Comparison of ENCODE assay signal across 1 cellular context in the genomic region with DNA sequence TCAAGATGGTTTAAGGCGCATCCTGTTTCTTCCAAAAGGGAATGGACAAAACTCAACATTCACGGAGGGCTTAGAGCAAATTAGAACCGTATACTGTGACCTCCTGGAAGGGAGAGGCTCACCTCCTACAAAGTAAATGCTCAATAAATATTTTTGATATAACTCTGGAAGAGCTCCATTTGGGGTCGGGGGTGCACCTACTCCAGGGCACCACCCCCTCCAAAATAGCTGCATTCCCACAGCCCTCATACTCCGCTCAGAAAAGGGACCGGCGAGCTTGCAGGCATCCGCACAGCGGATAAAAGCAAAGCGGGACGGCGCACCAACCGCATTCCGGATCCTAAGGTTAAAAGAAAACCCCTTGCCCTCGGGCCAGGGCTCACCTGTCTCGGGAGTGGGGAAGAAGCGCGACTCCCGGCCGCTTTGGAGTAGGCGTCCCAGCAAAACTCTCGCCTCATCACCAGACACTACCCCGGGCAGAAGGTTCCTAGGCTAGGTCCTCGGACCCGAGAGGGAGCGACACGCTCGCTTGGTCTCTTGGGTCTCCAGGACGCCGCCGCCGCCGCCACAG.
TF ChIP-seq lines count a peak whose summit lies in the region.

No MANE protein-coding gene starts in this region.

TF ChIP-seq in GM12878, 131 proteins besides CTCF, POLR2A, EP300 and RAD21:
- TF ChIP-seq NRF1 (conservative IDR thresholded peaks at IDR 0.05; ENCODE audit: low read depth, low read length) (no peak), SMAD1 (IDR thresholded peaks at IDR 0.05; ENCODE audit: low read depth, partially characterized antibody) (no peak), ASH2L (IDR thresholded peaks at IDR 0.05; ENCODE audit: borderline replicate concordance, low read depth) (no peak; the same call in 1 of the 2 replicates), KAT2A (conservative IDR thresholded peaks at IDR 0.05; ENCODE audit: control insufficient read depth, low read depth, low read length) (no peak), CEBPB (IDR thresholded peaks at IDR 0.05; ENCODE audit: borderline replicate concordance in 1 of 2, low read depth in 2 of 2, low read length in 2 of 2) (no peak), SMARCA5 (IDR thresholded peaks at IDR 0.05) (peak; percentile 73), ZZZ3 (IDR thresholded peaks at IDR 0.05; ENCODE audit: control insufficient read depth, insufficient read length, low read depth) (no peak), NR2F1 (conservative IDR thresholded peaks at IDR 0.05) (no peak; the same call in 1 of the 2 replicates), SMAD5 (IDR thresholded peaks at IDR 0.05; ENCODE audit: low read depth) (no peak), TCF3 (IDR thresholded peaks at IDR 0.05; ENCODE audit: borderline replicate concordance, insufficient read depth, low read depth, low read length) (no peak), ZNF217 (IDR thresholded peaks at IDR 0.05) (peak; percentile 58; the same call in 1 of the 2 replicates), MEF2B (IDR thresholded peaks at IDR 0.05; ENCODE audit: partially characterized antibody, poor library complexity, severe bottlenecking) (no peak), SUZ12 (IDR thresholded peaks at IDR 0.05; ENCODE audit: unreplicated experiment) (no peak), SUPT20H (IDR thresholded peaks at IDR 0.05; ENCODE audit: borderline replicate concordance, control insufficient read depth, low read depth, low read length) (no peak), FOS (IDR thresholded peaks at IDR 0.05; ENCODE audit: borderline replicate concordance, extremely low read depth, insufficient read length) (no peak), NFYA (IDR thresholded peaks at IDR 0.05; ENCODE audit: borderline replicate concordance, low read depth, low read length) (no peak), RUNX3 (IDR thresholded peaks at IDR 0.05; ENCODE audit: low read length) (0 out of 2 replicates have a peak, but pooled peaks have one; percentile 11), PAX8 (IDR thresholded peaks at IDR 0.05) (no peak), CHD2 (IDR thresholded peaks at IDR 0.05; ENCODE audit: borderline replicate concordance, low read depth, low read length) (no peak), SPI1 (IDR thresholded peaks at IDR 0.05; ENCODE audit: borderline replicate concordance, insufficient read depth, low read depth, low read length) (no peak), JUNB (IDR thresholded peaks at IDR 0.05) (no peak), NBN (IDR thresholded peaks at IDR 0.05) (no peak), MTA3 (IDR thresholded peaks at IDR 0.05; ENCODE audit: borderline replicate concordance, low read length) (no peak), YY1 (IDR thresholded peaks at IDR 0.05; ENCODE audit: low read depth, low read length) (no peak), STAT3 (IDR thresholded peaks at IDR 0.05; ENCODE audit: low read depth, low read length) (no peak), MYC (IDR thresholded peaks at IDR 0.05; ENCODE audit: insufficient read depth, insufficient read length, insufficient replicate concordance, low read length, severe bottlenecking) (no peak), LARP7 (IDR thresholded peaks at IDR 0.05) (peak; percentile 61), TCF7 (IDR thresholded peaks at IDR 0.05; ENCODE audit: borderline replicate concordance) (no peak), BACH1 (IDR thresholded peaks at IDR 0.05; ENCODE audit: borderline replicate concordance) (no peak; the same call in 1 of the 2 replicates), CBX5 (IDR thresholded peaks at IDR 0.05; ENCODE audit: low read depth) (0 out of 2 replicates have a peak, but pooled peaks have one; percentile 56), NR2C1 (IDR thresholded peaks at IDR 0.05) (no peak), MTA2 (IDR thresholded peaks at IDR 0.05; ENCODE audit: low read depth) (no peak), ZNF24 (IDR thresholded peaks at IDR 0.05) (peak; percentile 55; the same call in 1 of the 2 replicates)
- TF ChIP-seq, protein P1, sequence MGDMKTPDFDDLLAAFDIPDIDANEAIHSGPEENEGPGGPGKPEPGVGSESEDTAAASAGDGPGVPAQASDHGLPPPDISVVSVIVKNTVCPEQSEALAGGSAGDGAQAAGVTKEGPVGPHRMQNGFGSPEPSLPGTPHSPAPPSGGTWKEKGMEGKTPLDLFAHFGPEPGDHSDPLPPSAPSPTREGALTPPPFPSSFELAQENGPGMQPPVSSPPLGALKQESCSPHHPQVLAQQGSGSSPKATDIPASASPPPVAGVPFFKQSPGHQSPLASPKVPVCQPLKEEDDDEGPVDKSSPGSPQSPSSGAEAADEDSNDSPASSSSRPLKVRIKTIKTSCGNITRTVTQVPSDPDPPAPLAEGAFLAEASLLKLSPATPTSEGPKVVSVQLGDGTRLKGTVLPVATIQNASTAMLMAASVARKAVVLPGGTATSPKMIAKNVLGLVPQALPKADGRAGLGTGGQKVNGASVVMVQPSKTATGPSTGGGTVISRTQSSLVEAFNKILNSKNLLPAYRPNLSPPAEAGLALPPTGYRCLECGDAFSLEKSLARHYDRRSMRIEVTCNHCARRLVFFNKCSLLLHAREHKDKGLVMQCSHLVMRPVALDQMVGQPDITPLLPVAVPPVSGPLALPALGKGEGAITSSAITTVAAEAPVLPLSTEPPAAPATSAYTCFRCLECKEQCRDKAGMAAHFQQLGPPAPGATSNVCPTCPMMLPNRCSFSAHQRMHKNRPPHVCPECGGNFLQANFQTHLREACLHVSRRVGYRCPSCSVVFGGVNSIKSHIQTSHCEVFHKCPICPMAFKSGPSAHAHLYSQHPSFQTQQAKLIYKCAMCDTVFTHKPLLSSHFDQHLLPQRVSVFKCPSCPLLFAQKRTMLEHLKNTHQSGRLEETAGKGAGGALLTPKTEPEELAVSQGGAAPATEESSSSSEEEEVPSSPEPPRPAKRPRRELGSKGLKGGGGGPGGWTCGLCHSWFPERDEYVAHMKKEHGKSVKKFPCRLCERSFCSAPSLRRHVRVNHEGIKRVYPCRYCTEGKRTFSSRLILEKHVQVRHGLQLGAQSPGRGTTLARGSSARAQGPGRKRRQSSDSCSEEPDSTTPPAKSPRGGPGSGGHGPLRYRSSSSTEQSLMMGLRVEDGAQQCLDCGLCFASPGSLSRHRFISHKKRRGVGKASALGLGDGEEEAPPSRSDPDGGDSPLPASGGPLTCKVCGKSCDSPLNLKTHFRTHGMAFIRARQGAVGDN (IDR thresholded peaks at IDR 0.05) = peak; percentile 35; the same call in 1 of the 2 replicates
- TF ChIP-seq, protein P2, sequence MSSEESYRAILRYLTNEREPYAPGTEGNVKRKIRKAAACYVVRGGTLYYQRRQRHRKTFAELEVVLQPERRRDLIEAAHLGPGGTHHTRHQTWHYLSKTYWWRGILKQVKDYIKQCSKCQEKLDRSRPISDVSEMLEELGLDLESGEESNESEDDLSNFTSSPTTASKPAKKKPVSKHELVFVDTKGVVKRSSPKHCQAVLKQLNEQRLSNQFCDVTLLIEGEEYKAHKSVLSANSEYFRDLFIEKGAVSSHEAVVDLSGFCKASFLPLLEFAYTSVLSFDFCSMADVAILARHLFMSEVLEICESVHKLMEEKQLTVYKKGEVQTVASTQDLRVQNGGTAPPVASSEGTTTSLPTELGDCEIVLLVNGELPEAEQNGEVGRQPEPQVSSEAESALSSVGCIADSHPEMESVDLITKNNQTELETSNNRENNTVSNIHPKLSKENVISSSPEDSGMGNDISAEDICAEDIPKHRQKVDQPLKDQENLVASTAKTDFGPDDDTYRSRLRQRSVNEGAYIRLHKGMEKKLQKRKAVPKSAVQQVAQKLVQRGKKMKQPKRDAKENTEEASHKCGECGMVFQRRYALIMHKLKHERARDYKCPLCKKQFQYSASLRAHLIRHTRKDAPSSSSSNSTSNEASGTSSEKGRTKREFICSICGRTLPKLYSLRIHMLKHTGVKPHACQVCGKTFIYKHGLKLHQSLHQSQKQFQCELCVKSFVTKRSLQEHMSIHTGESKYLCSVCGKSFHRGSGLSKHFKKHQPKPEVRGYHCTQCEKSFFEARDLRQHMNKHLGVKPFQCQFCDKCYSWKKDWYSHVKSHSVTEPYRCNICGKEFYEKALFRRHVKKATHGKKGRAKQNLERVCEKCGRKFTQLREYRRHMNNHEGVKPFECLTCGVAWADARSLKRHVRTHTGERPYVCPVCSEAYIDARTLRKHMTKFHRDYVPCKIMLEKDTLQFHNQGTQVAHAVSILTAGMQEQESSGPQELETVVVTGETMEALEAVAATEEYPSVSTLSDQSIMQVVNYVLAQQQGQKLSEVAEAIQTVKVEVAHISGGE (CRISPR knock-in tag; IDR thresholded peaks at IDR 0.05) = peak; percentile 84
- TF ChIP-seq, protein P3, sequence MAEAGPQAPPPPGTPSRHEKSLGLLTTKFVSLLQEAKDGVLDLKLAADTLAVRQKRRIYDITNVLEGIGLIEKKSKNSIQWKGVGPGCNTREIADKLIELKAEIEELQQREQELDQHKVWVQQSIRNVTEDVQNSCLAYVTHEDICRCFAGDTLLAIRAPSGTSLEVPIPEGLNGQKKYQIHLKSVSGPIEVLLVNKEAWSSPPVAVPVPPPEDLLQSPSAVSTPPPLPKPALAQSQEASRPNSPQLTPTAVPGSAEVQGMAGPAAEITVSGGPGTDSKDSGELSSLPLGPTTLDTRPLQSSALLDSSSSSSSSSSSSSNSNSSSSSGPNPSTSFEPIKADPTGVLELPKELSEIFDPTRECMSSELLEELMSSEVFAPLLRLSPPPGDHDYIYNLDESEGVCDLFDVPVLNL (IDR thresholded peaks at IDR 0.05; ENCODE audit: low read depth, low read length) = no peak
- TF ChIP-seq, protein P4, sequence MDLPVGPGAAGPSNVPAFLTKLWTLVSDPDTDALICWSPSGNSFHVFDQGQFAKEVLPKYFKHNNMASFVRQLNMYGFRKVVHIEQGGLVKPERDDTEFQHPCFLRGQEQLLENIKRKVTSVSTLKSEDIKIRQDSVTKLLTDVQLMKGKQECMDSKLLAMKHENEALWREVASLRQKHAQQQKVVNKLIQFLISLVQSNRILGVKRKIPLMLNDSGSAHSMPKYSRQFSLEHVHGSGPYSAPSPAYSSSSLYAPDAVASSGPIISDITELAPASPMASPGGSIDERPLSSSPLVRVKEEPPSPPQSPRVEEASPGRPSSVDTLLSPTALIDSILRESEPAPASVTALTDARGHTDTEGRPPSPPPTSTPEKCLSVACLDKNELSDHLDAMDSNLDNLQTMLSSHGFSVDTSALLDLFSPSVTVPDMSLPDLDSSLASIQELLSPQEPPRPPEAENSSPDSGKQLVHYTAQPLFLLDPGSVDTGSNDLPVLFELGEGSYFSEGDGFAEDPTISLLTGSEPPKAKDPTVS (IDR thresholded peaks at IDR 0.05; ENCODE audit: low read depth, low read length) = no peak
- TF ChIP-seq, protein P5, sequence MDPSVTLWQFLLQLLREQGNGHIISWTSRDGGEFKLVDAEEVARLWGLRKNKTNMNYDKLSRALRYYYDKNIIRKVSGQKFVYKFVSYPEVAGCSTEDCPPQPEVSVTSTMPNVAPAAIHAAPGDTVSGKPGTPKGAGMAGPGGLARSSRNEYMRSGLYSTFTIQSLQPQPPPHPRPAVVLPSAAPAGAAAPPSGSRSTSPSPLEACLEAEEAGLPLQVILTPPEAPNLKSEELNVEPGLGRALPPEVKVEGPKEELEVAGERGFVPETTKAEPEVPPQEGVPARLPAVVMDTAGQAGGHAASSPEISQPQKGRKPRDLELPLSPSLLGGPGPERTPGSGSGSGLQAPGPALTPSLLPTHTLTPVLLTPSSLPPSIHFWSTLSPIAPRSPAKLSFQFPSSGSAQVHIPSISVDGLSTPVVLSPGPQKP (IDR thresholded peaks at IDR 0.05; ENCODE audit: low read depth, low read length) = no peak
- TF ChIP-seq, protein P6, sequence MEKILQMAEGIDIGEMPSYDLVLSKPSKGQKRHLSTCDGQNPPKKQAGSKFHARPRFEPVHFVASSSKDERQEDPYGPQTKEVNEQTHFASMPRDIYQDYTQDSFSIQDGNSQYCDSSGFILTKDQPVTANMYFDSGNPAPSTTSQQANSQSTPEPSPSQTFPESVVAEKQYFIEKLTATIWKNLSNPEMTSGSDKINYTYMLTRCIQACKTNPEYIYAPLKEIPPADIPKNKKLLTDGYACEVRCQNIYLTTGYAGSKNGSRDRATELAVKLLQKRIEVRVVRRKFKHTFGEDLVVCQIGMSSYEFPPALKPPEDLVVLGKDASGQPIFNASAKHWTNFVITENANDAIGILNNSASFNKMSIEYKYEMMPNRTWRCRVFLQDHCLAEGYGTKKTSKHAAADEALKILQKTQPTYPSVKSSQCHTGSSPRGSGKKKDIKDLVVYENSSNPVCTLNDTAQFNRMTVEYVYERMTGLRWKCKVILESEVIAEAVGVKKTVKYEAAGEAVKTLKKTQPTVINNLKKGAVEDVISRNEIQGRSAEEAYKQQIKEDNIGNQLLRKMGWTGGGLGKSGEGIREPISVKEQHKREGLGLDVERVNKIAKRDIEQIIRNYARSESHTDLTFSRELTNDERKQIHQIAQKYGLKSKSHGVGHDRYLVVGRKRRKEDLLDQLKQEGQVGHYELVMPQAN (conservative IDR thresholded peaks at IDR 0.05) = no peak; the same call in none of the 2 replicates
